In genomic region chr9:125150349-125151245, GRCh38 we compare ENCODE assay signal across 14 cellular contexts.
"Had no signal": no experiment of that assay in that cellular context is flagged by ENCODE, and none has a peak within 500 bp of the region (broad histone marks: within the 10 kb centered on the region; RNA-seq: fewer than 3 reads in every experiment).

No MANE protein-coding gene starts in this region.

- DNase-seq: activated CD4-positive, alpha-beta T cell treated with anti-CD3 and anti-CD28 coated beads, Interleukin-2, amount 50 U/mL, for 1 hour; activated naive CD4-positive, alpha-beta T cell treated with anti-CD3 and anti-CD28 coated beads, Interleukin-2, amount 10 ng/mL, durations not matched to agents 7 days and 5 days; activated T-cell treated with anti-CD3 and anti-CD28 coated beads for 4 hours; adrenal gland; colonic mucosa; foreskin keratinocyte; kidney glomerular epithelial cell; midbrain; ovary; T-helper 2 cell; thyroid gland had no signal

- H3K9me3 Mint-ChIP-seq: activated naive CD4-positive, alpha-beta T cell treated with anti-CD3 and anti-CD28 coated beads, Interleukin-2, amount 10 ng/mL, durations not matched to agents 7 days and 5 days; activated T-helper 17 cell treated with anti-CD3 and anti-CD28 coated beads, Interleukin-2, amount 50 U/mL, for 72 hours; neural progenitor cell; stimulated activated memory B cell treated with anti-CD40 and anti-IgM and Interleukin-4, amounts not matched to agents 10 μg/mL and 1 μg/mL and 100 μg/mL, for 72 hours had no signal

- H3K27ac Mint-ChIP-seq: activated naive CD4-positive, alpha-beta T cell treated with anti-CD3 and anti-CD28 coated beads, Interleukin-2, amount 10 ng/mL, durations not matched to agents 7 days and 5 days; activated T-helper 17 cell treated with anti-CD3 and anti-CD28 coated beads, Interleukin-2, amount 50 U/mL, for 72 hours; neural progenitor cell; stimulated activated memory B cell treated with anti-CD40 and anti-IgM and Interleukin-4, amounts not matched to agents 10 μg/mL and 1 μg/mL and 100 μg/mL, for 72 hours had no signal

- H3K27me3 Mint-ChIP-seq: activated naive CD4-positive, alpha-beta T cell treated with anti-CD3 and anti-CD28 coated beads, Interleukin-2, amount 10 ng/mL, durations not matched to agents 7 days and 5 days; activated T-helper 17 cell treated with anti-CD3 and anti-CD28 coated beads, Interleukin-2, amount 50 U/mL, for 72 hours; stimulated activated memory B cell treated with anti-CD40 and anti-IgM and Interleukin-4, amounts not matched to agents 10 μg/mL and 1 μg/mL and 100 μg/mL, for 72 hours had no signal

- H3K4me3 Mint-ChIP-seq: activated naive CD4-positive, alpha-beta T cell treated with anti-CD3 and anti-CD28 coated beads, Interleukin-2, amount 10 ng/mL, durations not matched to agents 7 days and 5 days; activated T-helper 17 cell treated with anti-CD3 and anti-CD28 coated beads, Interleukin-2, amount 50 U/mL, for 72 hours; neural progenitor cell; stimulated activated memory B cell treated with anti-CD40 and anti-IgM and Interleukin-4, amounts not matched to agents 10 μg/mL and 1 μg/mL and 100 μg/mL, for 72 hours had no signal

- ATAC-seq: activated T-helper 17 cell treated with anti-CD3 and anti-CD28 coated beads, Interleukin-2, amount 50 U/mL, for 72 hours; foreskin keratinocyte; stimulated activated memory B cell treated with anti-CD40 and anti-IgM and Interleukin-4, amounts not matched to agents 10 μg/mL and 1 μg/mL and 100 μg/mL, for 72 hours had no signal

- H3K4me1 Mint-ChIP-seq: activated T-helper 17 cell treated with anti-CD3 and anti-CD28 coated beads, Interleukin-2, amount 50 U/mL, for 72 hours; neural progenitor cell; stimulated activated memory B cell treated with anti-CD40 and anti-IgM and Interleukin-4, amounts not matched to agents 10 μg/mL and 1 μg/mL and 100 μg/mL, for 72 hours had no signal
